ENCODE assay signal across 1 cellular context in genomic region chr21:33644383-33645074, GRCh38.
A peak's percentile ranks its signal among the peaks of the same experiment; 100 is the strongest.
TF ChIP-seq lines count a peak whose summit lies in the region.

No MANE protein-coding gene starts in this region.

TF ChIP-seq in HepG2, 621 proteins besides CTCF, POLR2A, EP300 and RAD21:
- TF ChIP-seq ZNF749 (CRISPR knock-in tag; IDR thresholded peaks at IDR 0.05; ENCODE audit: borderline replicate concordance) (no peak), PRPF4 (IDR thresholded peaks at IDR 0.05; ENCODE audit: low read depth, low read length, poor library complexity, severe bottlenecking) (no peak), CREM (IDR thresholded peaks at IDR 0.05) (peak; percentile 40; the same call in 1 of the 2 replicates), CREM (CRISPR knock-in tag; IDR thresholded peaks at IDR 0.05) (no peak), CEBPB (IDR thresholded peaks at IDR 0.05; ENCODE audit: borderline replicate concordance, low read depth, low read length) (peak; percentile 92), ZBTB33 (CRISPR knock-in tag; IDR thresholded peaks at IDR 0.05) (no peak), ZKSCAN1 (IDR thresholded peaks at IDR 0.05; ENCODE audit: low read length) (no peak), NCOR1 (IDR thresholded peaks at IDR 0.05; ENCODE audit: borderline replicate concordance, low read length) (peak; percentile 80; the same call in 1 of the 2 replicates), TMF1 (CRISPR knock-in tag; IDR thresholded peaks at IDR 0.05; ENCODE audit: low read depth) (no peak), ZFP36 (IDR thresholded peaks at IDR 0.05; ENCODE audit: borderline replicate concordance, low read depth, low read length, partially characterized antibody) (no peak), NR2F6 (IDR thresholded peaks at IDR 0.05) (0 out of 2 replicates have a peak, but pooled peaks have one; percentile 15), NR2F6 (CRISPR knock-in tag; IDR thresholded peaks at IDR 0.05) (no peak), CEBPG (CRISPR knock-in tag; IDR thresholded peaks at IDR 0.05) (peak; percentile 67), ZNF282 (IDR thresholded peaks at IDR 0.05; ENCODE audit: partially characterized antibody) (no peak), ZNF768 (CRISPR knock-in tag; IDR thresholded peaks at IDR 0.05) (no peak), MED13 (CRISPR knock-in tag; IDR thresholded peaks at IDR 0.05) (no peak), HNF4A (CRISPR knock-in tag; IDR thresholded peaks at IDR 0.05) (peak; percentile 74), ZNF691 (CRISPR knock-in tag; IDR thresholded peaks at IDR 0.05; ENCODE audit: borderline replicate concordance, low read depth) (no peak), ZNF776 (CRISPR knock-in tag; IDR thresholded peaks at IDR 0.05) (no peak), HNF4G (IDR thresholded peaks at IDR 0.05; ENCODE audit: borderline replicate concordance, low read depth, low read length) (peak; percentile 39; the same call in 1 of the 2 replicates), HNF4G (CRISPR knock-in tag; IDR thresholded peaks at IDR 0.05; ENCODE audit: borderline replicate concordance, low read depth) (no peak), KLF9 (CRISPR knock-in tag; IDR thresholded peaks at IDR 0.05; ENCODE audit: low read depth) (no peak), MAFF (IDR thresholded peaks at IDR 0.05; ENCODE audit: low read depth, low read length) (no peak), KAT8 (CRISPR knock-in tag; IDR thresholded peaks at IDR 0.05) (0 out of 2 replicates have a peak, but pooled peaks have one; percentile 16), ZNF329 (CRISPR knock-in tag; IDR thresholded peaks at IDR 0.05; ENCODE audit: low read depth) (no peak), KDM5A (IDR thresholded peaks at IDR 0.05; ENCODE audit: borderline replicate concordance, low read length) (0 out of 2 replicates have a peak, but pooled peaks have one; percentile 7), ZNF446 (CRISPR knock-in tag; IDR thresholded peaks at IDR 0.05) (no peak), ZNF468 (CRISPR knock-in tag; IDR thresholded peaks at IDR 0.05) (no peak), NFE2L1 (CRISPR knock-in tag; IDR thresholded peaks at IDR 0.05; ENCODE audit: borderline replicate concordance) (no peak)
- TF ChIP-seq, protein P1, sequence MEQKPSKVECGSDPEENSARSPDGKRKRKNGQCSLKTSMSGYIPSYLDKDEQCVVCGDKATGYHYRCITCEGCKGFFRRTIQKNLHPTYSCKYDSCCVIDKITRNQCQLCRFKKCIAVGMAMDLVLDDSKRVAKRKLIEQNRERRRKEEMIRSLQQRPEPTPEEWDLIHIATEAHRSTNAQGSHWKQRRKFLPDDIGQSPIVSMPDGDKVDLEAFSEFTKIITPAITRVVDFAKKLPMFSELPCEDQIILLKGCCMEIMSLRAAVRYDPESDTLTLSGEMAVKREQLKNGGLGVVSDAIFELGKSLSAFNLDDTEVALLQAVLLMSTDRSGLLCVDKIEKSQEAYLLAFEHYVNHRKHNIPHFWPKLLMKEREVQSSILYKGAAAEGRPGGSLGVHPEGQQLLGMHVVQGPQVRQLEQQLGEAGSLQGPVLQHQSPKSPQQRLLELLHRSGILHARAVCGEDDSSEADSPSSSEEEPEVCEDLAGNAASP (CRISPR knock-in tag; IDR thresholded peaks at IDR 0.05; ENCODE audit: borderline replicate concordance), result no peak
- TF ChIP-seq, protein P2, sequence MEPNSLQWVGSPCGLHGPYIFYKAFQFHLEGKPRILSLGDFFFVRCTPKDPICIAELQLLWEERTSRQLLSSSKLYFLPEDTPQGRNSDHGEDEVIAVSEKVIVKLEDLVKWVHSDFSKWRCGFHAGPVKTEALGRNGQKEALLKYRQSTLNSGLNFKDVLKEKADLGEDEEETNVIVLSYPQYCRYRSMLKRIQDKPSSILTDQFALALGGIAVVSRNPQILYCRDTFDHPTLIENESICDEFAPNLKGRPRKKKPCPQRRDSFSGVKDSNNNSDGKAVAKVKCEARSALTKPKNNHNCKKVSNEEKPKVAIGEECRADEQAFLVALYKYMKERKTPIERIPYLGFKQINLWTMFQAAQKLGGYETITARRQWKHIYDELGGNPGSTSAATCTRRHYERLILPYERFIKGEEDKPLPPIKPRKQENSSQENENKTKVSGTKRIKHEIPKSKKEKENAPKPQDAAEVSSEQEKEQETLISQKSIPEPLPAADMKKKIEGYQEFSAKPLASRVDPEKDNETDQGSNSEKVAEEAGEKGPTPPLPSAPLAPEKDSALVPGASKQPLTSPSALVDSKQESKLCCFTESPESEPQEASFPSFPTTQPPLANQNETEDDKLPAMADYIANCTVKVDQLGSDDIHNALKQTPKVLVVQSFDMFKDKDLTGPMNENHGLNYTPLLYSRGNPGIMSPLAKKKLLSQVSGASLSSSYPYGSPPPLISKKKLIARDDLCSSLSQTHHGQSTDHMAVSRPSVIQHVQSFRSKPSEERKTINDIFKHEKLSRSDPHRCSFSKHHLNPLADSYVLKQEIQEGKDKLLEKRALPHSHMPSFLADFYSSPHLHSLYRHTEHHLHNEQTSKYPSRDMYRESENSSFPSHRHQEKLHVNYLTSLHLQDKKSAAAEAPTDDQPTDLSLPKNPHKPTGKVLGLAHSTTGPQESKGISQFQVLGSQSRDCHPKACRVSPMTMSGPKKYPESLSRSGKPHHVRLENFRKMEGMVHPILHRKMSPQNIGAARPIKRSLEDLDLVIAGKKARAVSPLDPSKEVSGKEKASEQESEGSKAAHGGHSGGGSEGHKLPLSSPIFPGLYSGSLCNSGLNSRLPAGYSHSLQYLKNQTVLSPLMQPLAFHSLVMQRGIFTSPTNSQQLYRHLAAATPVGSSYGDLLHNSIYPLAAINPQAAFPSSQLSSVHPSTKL (CRISPR knock-in tag; IDR thresholded peaks at IDR 0.05), result peak; percentile 37; the same call in 1 of the 2 replicates
- TF ChIP-seq, protein P3, sequence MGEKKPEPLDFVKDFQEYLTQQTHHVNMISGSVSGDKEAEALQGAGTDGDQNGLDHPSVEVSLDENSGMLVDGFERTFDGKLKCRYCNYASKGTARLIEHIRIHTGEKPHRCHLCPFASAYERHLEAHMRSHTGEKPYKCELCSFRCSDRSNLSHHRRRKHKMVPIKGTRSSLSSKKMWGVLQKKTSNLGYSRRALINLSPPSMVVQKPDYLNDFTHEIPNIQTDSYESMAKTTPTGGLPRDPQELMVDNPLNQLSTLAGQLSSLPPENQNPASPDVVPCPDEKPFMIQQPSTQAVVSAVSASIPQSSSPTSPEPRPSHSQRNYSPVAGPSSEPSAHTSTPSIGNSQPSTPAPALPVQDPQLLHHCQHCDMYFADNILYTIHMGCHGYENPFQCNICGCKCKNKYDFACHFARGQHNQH (CRISPR knock-in tag; IDR thresholded peaks at IDR 0.05), result no peak
- TF ChIP-seq, protein P4, sequence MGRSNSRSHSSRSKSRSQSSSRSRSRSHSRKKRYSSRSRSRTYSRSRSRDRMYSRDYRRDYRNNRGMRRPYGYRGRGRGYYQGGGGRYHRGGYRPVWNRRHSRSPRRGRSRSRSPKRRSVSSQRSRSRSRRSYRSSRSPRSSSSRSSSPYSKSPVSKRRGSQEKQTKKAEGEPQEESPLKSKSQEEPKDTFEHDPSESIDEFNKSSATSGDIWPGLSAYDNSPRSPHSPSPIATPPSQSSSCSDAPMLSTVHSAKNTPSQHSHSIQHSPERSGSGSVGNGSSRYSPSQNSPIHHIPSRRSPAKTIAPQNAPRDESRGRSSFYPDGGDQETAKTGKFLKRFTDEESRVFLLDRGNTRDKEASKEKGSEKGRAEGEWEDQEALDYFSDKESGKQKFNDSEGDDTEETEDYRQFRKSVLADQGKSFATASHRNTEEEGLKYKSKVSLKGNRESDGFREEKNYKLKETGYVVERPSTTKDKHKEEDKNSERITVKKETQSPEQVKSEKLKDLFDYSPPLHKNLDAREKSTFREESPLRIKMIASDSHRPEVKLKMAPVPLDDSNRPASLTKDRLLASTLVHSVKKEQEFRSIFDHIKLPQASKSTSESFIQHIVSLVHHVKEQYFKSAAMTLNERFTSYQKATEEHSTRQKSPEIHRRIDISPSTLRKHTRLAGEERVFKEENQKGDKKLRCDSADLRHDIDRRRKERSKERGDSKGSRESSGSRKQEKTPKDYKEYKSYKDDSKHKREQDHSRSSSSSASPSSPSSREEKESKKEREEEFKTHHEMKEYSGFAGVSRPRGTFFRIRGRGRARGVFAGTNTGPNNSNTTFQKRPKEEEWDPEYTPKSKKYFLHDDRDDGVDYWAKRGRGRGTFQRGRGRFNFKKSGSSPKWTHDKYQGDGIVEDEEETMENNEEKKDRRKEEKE (IDR thresholded peaks at IDR 0.05), result no peak
- TF ChIP-seq, protein P5, sequence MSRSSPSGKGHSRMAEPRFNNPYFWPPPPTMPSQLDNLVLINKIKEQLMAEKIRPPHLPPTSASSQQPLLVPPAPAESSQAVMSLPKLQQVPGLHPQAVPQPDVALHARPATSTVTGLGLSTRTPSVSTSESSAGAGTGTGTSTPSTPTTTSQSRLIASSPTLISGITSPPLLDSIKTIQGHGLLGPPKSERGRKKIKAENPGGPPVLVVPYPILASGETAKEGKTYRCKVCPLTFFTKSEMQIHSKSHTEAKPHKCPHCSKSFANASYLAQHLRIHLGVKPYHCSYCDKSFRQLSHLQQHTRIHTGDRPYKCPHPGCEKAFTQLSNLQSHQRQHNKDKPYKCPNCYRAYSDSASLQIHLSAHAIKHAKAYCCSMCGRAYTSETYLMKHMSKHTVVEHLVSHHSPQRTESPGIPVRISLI (CRISPR knock-in tag; IDR thresholded peaks at IDR 0.05; ENCODE audit: borderline replicate concordance), result peak; percentile 70; the same call in 1 of the 2 replicates
- TF ChIP-seq, protein P6, sequence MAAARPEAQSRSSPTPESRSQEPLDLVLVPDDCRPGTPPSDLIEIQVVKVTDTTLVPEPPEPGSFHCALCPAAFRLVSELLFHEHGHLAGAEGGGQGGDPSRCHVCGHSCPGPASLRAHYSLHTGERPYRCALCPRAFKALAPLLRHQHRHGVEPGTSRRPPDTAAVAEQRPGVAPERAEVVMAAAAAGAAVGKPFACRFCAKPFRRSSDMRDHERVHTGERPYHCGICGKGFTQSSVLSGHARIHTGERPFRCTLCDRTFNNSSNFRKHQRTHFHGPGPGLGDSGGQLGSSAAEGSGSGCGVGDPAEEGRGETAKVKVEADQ (CRISPR knock-in tag; IDR thresholded peaks at IDR 0.05; ENCODE audit: borderline replicate concordance), result no peak
